ENCODE assay signal across 1 cellular context in the genomic region with DNA sequence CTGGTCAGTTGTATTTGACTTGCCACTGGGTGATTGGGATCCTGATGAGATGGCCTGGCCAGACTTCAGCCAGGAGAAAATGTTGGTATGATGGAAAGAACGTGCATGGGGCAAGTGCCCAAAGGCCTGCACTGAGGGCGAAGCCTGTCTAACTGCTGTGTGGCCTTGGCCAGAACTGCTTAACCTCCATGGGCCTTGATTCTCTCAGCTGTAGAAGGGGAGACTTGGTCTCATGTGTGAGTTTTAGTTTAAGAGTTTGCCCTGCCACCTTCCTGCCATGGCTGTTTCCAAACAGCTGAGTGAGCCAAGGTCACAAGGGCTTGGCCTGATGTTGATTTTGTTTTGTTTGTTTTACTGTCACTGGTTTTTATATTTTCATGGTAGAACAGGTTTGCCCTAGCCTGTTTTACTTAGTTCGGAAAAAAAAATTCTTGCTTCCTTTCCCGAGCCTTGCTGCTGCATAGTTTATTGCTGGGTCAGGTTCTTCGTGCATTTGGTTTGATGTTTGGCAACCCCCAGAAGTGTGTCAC.
TF ChIP-seq lines count a peak whose summit lies in the region.

No MANE protein-coding gene starts in this region.

TF ChIP-seq in HepG2, 621 proteins besides CTCF, POLR2A, EP300 and RAD21 (continued from another document and continues in another):
- TF ChIP-seq, protein P1, sequence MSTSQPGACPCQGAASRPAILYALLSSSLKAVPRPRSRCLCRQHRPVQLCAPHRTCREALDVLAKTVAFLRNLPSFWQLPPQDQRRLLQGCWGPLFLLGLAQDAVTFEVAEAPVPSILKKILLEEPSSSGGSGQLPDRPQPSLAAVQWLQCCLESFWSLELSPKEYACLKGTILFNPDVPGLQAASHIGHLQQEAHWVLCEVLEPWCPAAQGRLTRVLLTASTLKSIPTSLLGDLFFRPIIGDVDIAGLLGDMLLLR (CRISPR knock-in tag; IDR thresholded peaks at IDR 0.05): no peak
- no peak for TF ChIP-seq FOXP1 (IDR thresholded peaks at IDR 0.05)
- peak; percentile 83 for TF ChIP-seq FOXP1 (CRISPR knock-in tag; IDR thresholded peaks at IDR 0.05)
- TF ChIP-seq ZNF335 (CRISPR knock-in tag; IDR thresholded peaks at IDR 0.05): no peak
- peak; percentile 59; the same call in 1 of the 2 replicates for TF ChIP-seq ZSCAN30 (CRISPR knock-in tag; IDR thresholded peaks at IDR 0.05)
- no peak for TF ChIP-seq SRSF1 (optimal IDR thresholded peaks at IDR 0.05; ENCODE audit: low read depth, low read length)
- peak; percentile 31; the same call in 1 of the 2 replicates for TF ChIP-seq SPEN (CRISPR knock-in tag; IDR thresholded peaks at IDR 0.05; ENCODE audit: low read depth)
- no peak for TF ChIP-seq HNF4G (IDR thresholded peaks at IDR 0.05; ENCODE audit: borderline replicate concordance, low read depth, low read length)
- no peak for TF ChIP-seq HNF4G (CRISPR knock-in tag; IDR thresholded peaks at IDR 0.05; ENCODE audit: borderline replicate concordance, low read depth)
- TF ChIP-seq SAP130 (CRISPR knock-in tag; IDR thresholded peaks at IDR 0.05; ENCODE audit: low read depth): peak; percentile 96
- peak; percentile 76; the same call in 1 of the 2 replicates for TF ChIP-seq FOXA1 (IDR thresholded peaks at IDR 0.05)
- TF ChIP-seq FOXA1 (CRISPR knock-in tag; IDR thresholded peaks at IDR 0.05): peak; percentile 93
- TF ChIP-seq, protein P2, sequence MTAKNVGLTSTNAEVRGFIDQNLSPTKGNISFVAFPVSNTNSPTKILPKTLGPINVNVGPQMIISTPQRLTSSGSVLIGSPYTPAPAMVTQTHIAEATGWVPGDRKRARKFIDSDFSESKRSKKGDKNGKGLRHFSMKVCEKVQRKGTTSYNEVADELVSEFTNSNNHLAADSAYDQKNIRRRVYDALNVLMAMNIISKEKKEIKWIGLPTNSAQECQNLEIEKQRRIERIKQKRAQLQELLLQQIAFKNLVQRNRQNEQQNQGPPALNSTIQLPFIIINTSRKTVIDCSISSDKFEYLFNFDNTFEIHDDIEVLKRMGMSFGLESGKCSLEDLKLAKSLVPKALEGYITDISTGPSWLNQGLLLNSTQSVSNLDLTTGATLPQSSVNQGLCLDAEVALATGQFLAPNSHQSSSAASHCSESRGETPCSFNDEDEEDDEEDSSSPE (CRISPR knock-in tag; IDR thresholded peaks at IDR 0.05): no peak
- TF ChIP-seq GABPA (IDR thresholded peaks at IDR 0.05; ENCODE audit: low read depth, low read length): no peak
- peak; percentile 36; the same call in 1 of the 2 replicates for TF ChIP-seq GABPA (CRISPR knock-in tag; IDR thresholded peaks at IDR 0.05; ENCODE audit: low read depth)
- TF ChIP-seq ZNF124 (CRISPR knock-in tag; IDR thresholded peaks at IDR 0.05): no peak
- no peak for TF ChIP-seq KAT2B (IDR thresholded peaks at IDR 0.05; ENCODE audit: borderline replicate concordance, low read depth, low read length)
- no peak for TF ChIP-seq CCAR2 (optimal IDR thresholded peaks at IDR 0.05; ENCODE audit: low read depth, low read length)
- TF ChIP-seq, protein P3, sequence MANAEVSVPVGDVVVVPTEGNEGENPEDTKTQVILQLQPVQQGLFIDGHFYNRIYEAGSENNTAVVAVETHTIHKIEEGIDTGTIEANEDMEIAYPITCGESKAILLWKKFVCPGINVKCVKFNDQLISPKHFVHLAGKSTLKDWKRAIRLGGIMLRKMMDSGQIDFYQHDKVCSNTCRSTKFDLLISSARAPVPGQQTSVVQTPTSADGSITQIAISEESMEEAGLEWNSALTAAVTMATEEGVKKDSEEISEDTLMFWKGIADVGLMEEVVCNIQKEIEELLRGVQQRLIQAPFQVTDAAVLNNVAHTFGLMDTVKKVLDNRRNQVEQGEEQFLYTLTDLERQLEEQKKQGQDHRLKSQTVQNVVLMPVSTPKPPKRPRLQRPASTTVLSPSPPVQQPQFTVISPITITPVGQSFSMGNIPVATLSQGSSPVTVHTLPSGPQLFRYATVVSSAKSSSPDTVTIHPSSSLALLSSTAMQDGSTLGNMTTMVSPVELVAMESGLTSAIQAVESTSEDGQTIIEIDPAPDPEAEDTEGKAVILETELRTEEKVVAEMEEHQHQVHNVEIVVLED (CRISPR knock-in tag; IDR thresholded peaks at IDR 0.05; ENCODE audit: borderline replicate concordance): no peak
- no peak for TF ChIP-seq RORA (CRISPR knock-in tag; IDR thresholded peaks at IDR 0.05)
- 0 out of 2 replicates have a peak, but pooled peaks have one; percentile 32 for TF ChIP-seq ZNF501 (CRISPR knock-in tag; IDR thresholded peaks at IDR 0.05)
- TF ChIP-seq ADNP (CRISPR knock-in tag; IDR thresholded peaks at IDR 0.05): peak; percentile 71; the same call in 1 of the 2 replicates
- TF ChIP-seq EHMT2 (IDR thresholded peaks at IDR 0.05; ENCODE audit: borderline replicate concordance, low read depth, low read length): peak; percentile 34; the same call in 1 of the 2 replicates
- no peak for TF ChIP-seq ZNF552 (CRISPR knock-in tag; IDR thresholded peaks at IDR 0.05; ENCODE audit: borderline replicate concordance)
- TF ChIP-seq RXRA (CRISPR knock-in tag; IDR thresholded peaks at IDR 0.05): peak; percentile 49; the same call in 1 of the 2 replicates
- peak; percentile 9 for TF ChIP-seq TEAD3 (CRISPR knock-in tag; optimal IDR thresholded peaks at IDR 0.05; ENCODE audit: borderline replicate concordance)
- TF ChIP-seq, protein P4, sequence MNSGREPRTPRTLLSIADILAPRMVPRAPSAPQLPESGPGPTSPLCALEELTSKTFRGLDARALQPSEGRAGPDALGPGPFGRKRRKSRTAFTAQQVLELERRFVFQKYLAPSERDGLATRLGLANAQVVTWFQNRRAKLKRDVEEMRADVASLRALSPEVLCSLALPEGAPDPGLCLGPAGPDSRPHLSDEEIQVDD (CRISPR knock-in tag; IDR thresholded peaks at IDR 0.05; ENCODE audit: borderline replicate concordance): no peak
- TF ChIP-seq, protein P5, sequence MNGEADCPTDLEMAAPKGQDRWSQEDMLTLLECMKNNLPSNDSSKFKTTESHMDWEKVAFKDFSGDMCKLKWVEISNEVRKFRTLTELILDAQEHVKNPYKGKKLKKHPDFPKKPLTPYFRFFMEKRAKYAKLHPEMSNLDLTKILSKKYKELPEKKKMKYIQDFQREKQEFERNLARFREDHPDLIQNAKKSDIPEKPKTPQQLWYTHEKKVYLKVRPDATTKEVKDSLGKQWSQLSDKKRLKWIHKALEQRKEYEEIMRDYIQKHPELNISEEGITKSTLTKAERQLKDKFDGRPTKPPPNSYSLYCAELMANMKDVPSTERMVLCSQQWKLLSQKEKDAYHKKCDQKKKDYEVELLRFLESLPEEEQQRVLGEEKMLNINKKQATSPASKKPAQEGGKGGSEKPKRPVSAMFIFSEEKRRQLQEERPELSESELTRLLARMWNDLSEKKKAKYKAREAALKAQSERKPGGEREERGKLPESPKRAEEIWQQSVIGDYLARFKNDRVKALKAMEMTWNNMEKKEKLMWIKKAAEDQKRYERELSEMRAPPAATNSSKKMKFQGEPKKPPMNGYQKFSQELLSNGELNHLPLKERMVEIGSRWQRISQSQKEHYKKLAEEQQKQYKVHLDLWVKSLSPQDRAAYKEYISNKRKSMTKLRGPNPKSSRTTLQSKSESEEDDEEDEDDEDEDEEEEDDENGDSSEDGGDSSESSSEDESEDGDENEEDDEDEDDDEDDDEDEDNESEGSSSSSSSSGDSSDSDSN (CRISPR knock-in tag; IDR thresholded peaks at IDR 0.05): no peak
- no peak for TF ChIP-seq ZNF180 (CRISPR knock-in tag; IDR thresholded peaks at IDR 0.05; ENCODE audit: borderline replicate concordance, low read depth)
- TF ChIP-seq IKZF4 (CRISPR knock-in tag; IDR thresholded peaks at IDR 0.05; ENCODE audit: borderline replicate concordance, low read depth, not compliant biosample characterization): no peak
- TF ChIP-seq RCOR2 (CRISPR knock-in tag; IDR thresholded peaks at IDR 0.05): peak; percentile 75; the same call in 1 of the 2 replicates
- TF ChIP-seq ZNF562 (CRISPR knock-in tag; IDR thresholded peaks at IDR 0.05; ENCODE audit: borderline replicate concordance): no peak
- TF ChIP-seq WIZ (CRISPR knock-in tag; IDR thresholded peaks at IDR 0.05): 0 out of 2 replicates have a peak, but pooled peaks have one; percentile 28
- TF ChIP-seq, protein P6, sequence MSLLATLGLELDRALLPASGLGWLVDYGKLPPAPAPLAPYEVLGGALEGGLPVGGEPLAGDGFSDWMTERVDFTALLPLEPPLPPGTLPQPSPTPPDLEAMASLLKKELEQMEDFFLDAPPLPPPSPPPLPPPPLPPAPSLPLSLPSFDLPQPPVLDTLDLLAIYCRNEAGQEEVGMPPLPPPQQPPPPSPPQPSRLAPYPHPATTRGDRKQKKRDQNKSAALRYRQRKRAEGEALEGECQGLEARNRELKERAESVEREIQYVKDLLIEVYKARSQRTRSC (CRISPR knock-in tag; IDR thresholded peaks at IDR 0.05; ENCODE audit: low read depth): no peak
- no peak for TF ChIP-seq NONO (IDR thresholded peaks at IDR 0.05)
- no peak for TF ChIP-seq NONO (CRISPR knock-in tag; conservative IDR thresholded peaks at IDR 0.05)
- TF ChIP-seq ZNF788 (CRISPR knock-in tag; IDR thresholded peaks at IDR 0.05; ENCODE audit: borderline replicate concordance): peak; percentile 37; the same call in 1 of the 2 replicates
- no peak for TF ChIP-seq ZEB1 (IDR thresholded peaks at IDR 0.05; ENCODE audit: insufficient replicate concordance, low read depth)
- TF ChIP-seq SP2 (CRISPR knock-in tag; IDR thresholded peaks at IDR 0.05): no peak
- TF ChIP-seq, protein P7, sequence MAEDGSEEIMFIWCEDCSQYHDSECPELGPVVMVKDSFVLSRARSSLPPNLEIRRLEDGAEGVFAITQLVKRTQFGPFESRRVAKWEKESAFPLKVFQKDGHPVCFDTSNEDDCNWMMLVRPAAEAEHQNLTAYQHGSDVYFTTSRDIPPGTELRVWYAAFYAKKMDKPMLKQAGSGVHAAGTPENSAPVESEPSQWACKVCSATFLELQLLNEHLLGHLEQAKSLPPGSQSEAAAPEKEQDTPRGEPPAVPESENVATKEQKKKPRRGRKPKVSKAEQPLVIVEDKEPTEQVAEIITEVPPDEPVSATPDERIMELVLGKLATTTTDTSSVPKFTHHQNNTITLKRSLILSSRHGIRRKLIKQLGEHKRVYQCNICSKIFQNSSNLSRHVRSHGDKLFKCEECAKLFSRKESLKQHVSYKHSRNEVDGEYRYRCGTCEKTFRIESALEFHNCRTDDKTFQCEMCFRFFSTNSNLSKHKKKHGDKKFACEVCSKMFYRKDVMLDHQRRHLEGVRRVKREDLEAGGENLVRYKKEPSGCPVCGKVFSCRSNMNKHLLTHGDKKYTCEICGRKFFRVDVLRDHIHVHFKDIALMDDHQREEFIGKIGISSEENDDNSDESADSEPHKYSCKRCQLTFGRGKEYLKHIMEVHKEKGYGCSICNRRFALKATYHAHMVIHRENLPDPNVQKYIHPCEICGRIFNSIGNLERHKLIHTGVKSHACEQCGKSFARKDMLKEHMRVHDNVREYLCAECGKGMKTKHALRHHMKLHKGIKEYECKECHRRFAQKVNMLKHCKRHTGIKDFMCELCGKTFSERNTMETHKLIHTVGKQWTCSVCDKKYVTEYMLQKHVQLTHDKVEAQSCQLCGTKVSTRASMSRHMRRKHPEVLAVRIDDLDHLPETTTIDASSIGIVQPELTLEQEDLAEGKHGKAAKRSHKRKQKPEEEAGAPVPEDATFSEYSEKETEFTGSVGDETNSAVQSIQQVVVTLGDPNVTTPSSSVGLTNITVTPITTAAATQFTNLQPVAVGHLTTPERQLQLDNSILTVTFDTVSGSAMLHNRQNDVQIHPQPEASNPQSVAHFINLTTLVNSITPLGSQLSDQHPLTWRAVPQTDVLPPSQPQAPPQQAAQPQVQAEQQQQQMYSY (CRISPR knock-in tag; IDR thresholded peaks at IDR 0.05): no peak
- TF ChIP-seq ZNF761 (CRISPR knock-in tag; conservative IDR thresholded peaks at IDR 0.05): no peak
- TF ChIP-seq ZNF891 (CRISPR knock-in tag; IDR thresholded peaks at IDR 0.05): no peak; the same call in 1 of the 2 replicates
- TF ChIP-seq ASH2L (IDR thresholded peaks at IDR 0.05; ENCODE audit: insufficient read length, low read depth, low read length): peak; percentile 55
- TF ChIP-seq, protein P8, sequence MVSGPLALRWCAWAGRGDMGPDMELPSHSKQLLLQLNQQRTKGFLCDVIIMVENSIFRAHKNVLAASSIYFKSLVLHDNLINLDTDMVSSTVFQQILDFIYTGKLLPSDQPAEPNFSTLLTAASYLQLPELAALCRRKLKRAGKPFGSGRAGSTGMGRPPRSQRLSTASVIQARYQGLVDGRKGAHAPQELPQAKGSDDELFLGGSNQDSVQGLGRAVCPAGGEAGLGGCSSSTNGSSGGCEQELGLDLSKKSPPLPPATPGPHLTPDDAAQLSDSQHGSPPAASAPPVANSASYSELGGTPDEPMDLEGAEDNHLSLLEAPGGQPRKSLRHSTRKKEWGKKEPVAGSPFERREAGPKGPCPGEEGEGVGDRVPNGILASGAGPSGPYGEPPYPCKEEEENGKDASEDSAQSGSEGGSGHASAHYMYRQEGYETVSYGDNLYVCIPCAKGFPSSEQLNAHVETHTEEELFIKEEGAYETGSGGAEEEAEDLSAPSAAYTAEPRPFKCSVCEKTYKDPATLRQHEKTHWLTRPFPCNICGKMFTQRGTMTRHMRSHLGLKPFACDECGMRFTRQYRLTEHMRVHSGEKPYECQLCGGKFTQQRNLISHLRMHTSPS (CRISPR knock-in tag; IDR thresholded peaks at IDR 0.05; ENCODE audit: low read depth): peak; percentile 77; the same call in 1 of the 2 replicates
- TF ChIP-seq CHD2 (IDR thresholded peaks at IDR 0.05; ENCODE audit: low read depth, low read length): no peak
- TF ChIP-seq ZZZ3 (CRISPR knock-in tag; IDR thresholded peaks at IDR 0.05; ENCODE audit: borderline replicate concordance): no peak
- no peak for TF ChIP-seq EZH2 (conservative IDR thresholded peaks at IDR 0.05; ENCODE audit: low read depth, low read length)
- TF ChIP-seq MTF2 (CRISPR knock-in tag; IDR thresholded peaks at IDR 0.05; ENCODE audit: borderline replicate concordance): no peak
- no peak for TF ChIP-seq ZFP41 (CRISPR knock-in tag; IDR thresholded peaks at IDR 0.05; ENCODE audit: borderline replicate concordance)
- TF ChIP-seq KLF11 (CRISPR knock-in tag; IDR thresholded peaks at IDR 0.05): no peak; the same call in 1 of the 2 replicates
- TF ChIP-seq, protein P9, sequence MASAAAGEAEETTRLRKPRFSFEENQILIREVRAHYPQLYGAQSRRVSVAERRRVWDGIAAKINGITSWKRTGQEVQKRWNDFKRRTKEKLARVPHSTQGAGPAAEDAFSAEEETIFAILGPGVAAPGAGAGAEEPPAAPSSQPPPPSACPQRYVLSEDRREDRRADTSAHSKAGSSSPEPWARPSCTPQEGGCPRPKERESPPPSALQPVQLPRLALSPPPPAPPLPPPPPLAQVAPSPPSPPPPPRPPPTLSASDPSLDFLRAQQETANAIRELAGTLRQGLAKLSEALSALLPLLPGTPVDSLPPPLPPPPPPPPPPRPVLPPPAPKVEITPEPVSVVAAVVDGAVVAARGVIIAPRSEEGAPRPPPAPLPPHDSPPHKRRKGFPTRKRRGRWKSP (CRISPR knock-in tag; IDR thresholded peaks at IDR 0.05): peak; percentile 82
- no peak for TF ChIP-seq PAX8 (CRISPR knock-in tag; IDR thresholded peaks at IDR 0.05; ENCODE audit: borderline replicate concordance)
- peak; percentile 71 for TF ChIP-seq KAT8 (CRISPR knock-in tag; IDR thresholded peaks at IDR 0.05)
- TF ChIP-seq CAMTA2 (CRISPR knock-in tag; IDR thresholded peaks at IDR 0.05; ENCODE audit: borderline replicate concordance): no peak
- no peak for TF ChIP-seq KLF12 (CRISPR knock-in tag; IDR thresholded peaks at IDR 0.05; ENCODE audit: borderline replicate concordance)
- TF ChIP-seq ZNF441 (CRISPR knock-in tag; IDR thresholded peaks at IDR 0.05; ENCODE audit: borderline replicate concordance): 0 out of 2 replicates have a peak, but pooled peaks have one; percentile 14
- no peak for TF ChIP-seq NPAS2 (CRISPR knock-in tag; IDR thresholded peaks at IDR 0.05; ENCODE audit: borderline replicate concordance)
- TF ChIP-seq ZNF564 (CRISPR knock-in tag; IDR thresholded peaks at IDR 0.05): no peak
- TF ChIP-seq PHB2 (IDR thresholded peaks at IDR 0.05; ENCODE audit: partially characterized antibody): no peak
- no peak for TF ChIP-seq TCF7 (IDR thresholded peaks at IDR 0.05; ENCODE audit: low read depth)
